Comparison of ENCODE assay signal across 13 cellular contexts in genomic region chr2:101740555-101740964, GRCh38. TPM values are rescaled to one million over a fixed set of nuclear protein-coding genes. Genes with fewer than 3 reads are reported as not detected.
DNase-seq lines count a peak whose midpoint lies in the region; ATAC-seq and TF ChIP-seq lines count a peak whose summit lies in the region.
"Had no signal": no experiment of that assay in that cellular context is flagged by ENCODE, and none has a peak within 500 bp of the region (broad histone marks: within the 10 kb centered on the region; RNA-seq: fewer than 3 reads in every experiment).

No MANE protein-coding gene starts in this region.

- peak overlapping the region; percentile 18 for H3K4me2 ChIP-seq in hepatocyte

- ATAC-seq in heart left ventricle = no peak
- ATAC-seq in right cardiac atrium = no peak
- no peak for ATAC-seq in GM18907 (IDR thresholded peaks at IDR 0.05; ENCODE audit: unreplicated experiment)
- ATAC-seq in HG03135 (IDR thresholded peaks at IDR 0.05; ENCODE audit: unreplicated experiment) = no peak
- ATAC-seq: left colon had no signal

- peaks cover 72% of the 10 kb centered on the region for H4K20me1 ChIP-seq in hepatocyte (ENCODE audit: insufficient read depth, poor library complexity, severe bottlenecking)

- no peak for TF ChIP-seq CTCF in heart left ventricle (IDR thresholded peaks at IDR 0.05)
- no peak for TF ChIP-seq CTCF in hepatocyte (IDR thresholded peaks at IDR 0.05; ENCODE audit: poor library complexity)

- peak overlapping the region in 7 of 12 donors; percentile 2 to 53 (median 33) for H3K27ac ChIP-seq in heart left ventricle
- no peak overlapping the region for H3K27ac ChIP-seq in right cardiac atrium (ENCODE audit: low read length)
- H3K27ac ChIP-seq in SK-N-MC = peak overlapping the region; percentile 36; the same call in 1 of the 2 replicates
- peak overlapping the region; percentile 10 for H3K27ac ChIP-seq in hepatocyte
- H3K27ac ChIP-seq in temporal lobe (ENCODE audit: low read depth, low read length) = peak overlapping the region; percentile 14
- H3K27ac ChIP-seq: thoracic aorta had no signal

- H3K9me3 ChIP-seq in heart left ventricle (no peaks in the 10 kb centered on the region), right cardiac atrium (ENCODE audit: control insufficient read depth, low read length) (no peaks in the 10 kb centered on the region), SK-N-MC (ENCODE audit: low read depth, low read length) (no peaks in the 10 kb centered on the region), hepatocyte (ENCODE audit: low read depth) (no peaks in the 10 kb centered on the region)
- H3K9me3 ChIP-seq: thoracic aorta had no signal

- no peaks in the 10 kb centered on the region for H3K27me3 ChIP-seq in heart left ventricle
- H3K27me3 ChIP-seq in right cardiac atrium (ENCODE audit: control insufficient read depth, insufficient read depth) = no peaks in the 10 kb centered on the region
- H3K27me3 ChIP-seq in hepatocyte = no peaks in the 10 kb centered on the region

- no peak for TF ChIP-seq POLR2A in heart left ventricle (IDR thresholded peaks at IDR 0.05)

- H3K79me2 ChIP-seq in hepatocyte = peaks cover 91% of the 10 kb centered on the region

- H3K4me1 ChIP-seq in heart left ventricle = peaks cover 14 to 92% (median 77%) of the 10 kb centered on the region in 12 donors
- H3K4me1 ChIP-seq in right cardiac atrium (ENCODE audit: control insufficient read depth, insufficient read depth, low read length) = peaks cover 19% of the 10 kb centered on the region
- peaks cover 57% of the 10 kb centered on the region for H3K4me1 ChIP-seq in hepatocyte (ENCODE audit: insufficient read depth)

- H3K4me3 ChIP-seq in heart left ventricle (no peak overlapping the region), right cardiac atrium (ENCODE audit: low read length) (no peak overlapping the region), SK-N-MC (no peak overlapping the region), hepatocyte (no peak overlapping the region)
- H3K4me3 ChIP-seq: thoracic aorta had no signal

- no peak overlapping the region for H2AFZ ChIP-seq in hepatocyte

- H3K36me3 ChIP-seq in heart left ventricle = peaks cover 0 to 4% (median 0%) of the 10 kb centered on the region in 9 donors
- H3K36me3 ChIP-seq in SK-N-MC (ENCODE audit: insufficient read depth, low read length) = no peaks in the 10 kb centered on the region
- H3K36me3 ChIP-seq in hepatocyte (replicated peaks; ENCODE audit: insufficient read depth, low read depth) = no peaks in the 10 kb centered on the region
- H3K36me3 ChIP-seq: thoracic aorta had no signal

- intact Hi-C loops in heart left ventricle (cut with DNase I) (loop anchor here in 2 of 10 donors (5.0 kb wide), 2 partner anchors 38 to 43 kb away; partner anchors contain the start of gene MAP4K4 (in 1 of the 2)), right cardiac atrium (cut with DNase I) (no loop called here)

- H3K9me2 ChIP-seq in hepatocyte (replicated peaks; ENCODE audit: insufficient read depth) = no peaks in the 10 kb centered on the region

- 54 to 83% (median 72%) methylated on average over 1 of the region's 1 CpG for WGBS in heart left ventricle, 4 donors
- WGBS in right cardiac atrium = 60% methylated on average over 1 of the region's 1 CpG
- WGBS in hepatocyte (ENCODE audit: low lambda C conversion rate, missing lambda C conversion rate) = 65% methylated on average over 1 of the region's 1 CpG

- DNase-seq in heart left ventricle (no peak), right cardiac atrium (no peak), SK-N-MC (ENCODE audit: low read depth, low spot score) (no peak), hepatocyte (ENCODE audit: low spot score) (no peak)
- DNase-seq in stimulated activated naive CD4-positive, alpha-beta T cell treated with Interleukin-2 at 50 U/mL for 16 hours (lab: John Stamatoyannopoulos, UW) = no peak
- DNase-seq: activated CD8-positive, alpha-beta memory T cell treated with anti-CD3 and anti-CD28 coated beads for 24 hours; activated gamma-delta T cell treated with Interleukin-2 at 50 U/mL for 16 hours; left colon; NCI-H1048 had no signal

- H3K9ac ChIP-seq in SK-N-MC (ENCODE audit: insufficient read length) = no peak overlapping the region

RNA-seq across cellular contexts. Expression of gene MAP4K4, which starts 43.1 kb away (rescaled TPM):
- 100 to 1,000 TPM in 6 of 9 donors, 10 to 100 TPM in 3; 65.3 to 146 (median 114) TPM for total RNA-seq in heart left ventricle
- polyA plus RNA-seq in heart left ventricle = 100 to 1,000 TPM in 1 of 2 donors, 10 to 100 TPM in 1; 52.7 to 192 TPM
- total RNA-seq in right cardiac atrium = 10 to 100 TPM; 56.4 to 64.5 (median 61.8) TPM
- polyA plus RNA-seq in right cardiac atrium = 30.8 TPM
- 75.5 and 84.4 TPM in 2 replicates for total RNA-seq in hepatocyte
- 59.1 and 60.6 TPM in 2 replicates for polyA plus RNA-seq in hepatocyte
- 169 TPM for total RNA-seq in temporal lobe
